Comparison of ENCODE assay signal across 8 cellular contexts in the genomic region with DNA sequence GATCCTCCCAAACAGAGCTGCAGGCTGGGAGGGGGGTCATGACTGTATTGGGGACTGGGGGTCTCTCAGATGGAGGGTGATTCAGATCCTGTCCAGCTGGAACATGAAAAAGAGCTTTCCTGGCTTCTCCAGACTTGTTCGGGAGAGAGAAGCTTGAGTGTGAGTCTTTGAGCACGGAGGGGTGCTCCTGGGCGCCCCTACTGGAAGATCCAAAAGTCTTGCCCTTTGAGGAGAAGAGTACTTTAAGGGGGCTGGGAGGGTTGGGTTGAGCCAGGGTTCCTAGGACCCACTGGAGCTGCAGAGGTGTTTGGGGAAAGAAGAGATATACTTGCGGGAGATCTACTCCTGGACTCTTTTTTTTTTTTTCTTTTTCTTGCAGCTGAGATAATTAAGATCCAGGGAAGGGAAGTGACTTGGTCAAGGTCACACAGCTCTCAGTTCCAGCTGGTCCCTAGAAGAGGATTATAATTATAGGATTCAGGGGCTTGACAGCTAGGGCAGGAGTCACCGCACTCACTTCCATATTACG. TPM values are rescaled to one million over a fixed set of nuclear protein-coding genes. Genes with fewer than 3 reads are reported as not detected.
DNase-seq lines count a peak whose midpoint lies in the region; ATAC-seq, FAIRE-seq and TF ChIP-seq lines count a peak whose summit lies in the region.

No MANE protein-coding gene starts in this region.

- FAIRE-seq in pancreas (lab: Jason Lieb, UNC), result no peak

- DNase-seq in SIG-M5 treated with dmso at 0.1 percent for 504 hours (lab: John Stamatoyannopoulos, UW; ENCODE audit: unreplicated experiment) (peak; percentile 59), SIG-M5 (lab: John Stamatoyannopoulos, UW) (no peak), NCI-H2171 (lab: John Stamatoyannopoulos, UW) (peak; percentile 27), glomerular visceral epithelial cell (ENCODE audit: extremely low spot score) (peak; percentile 78), pancreas (peak in 2 of 6 donors; percentile 41 to 60)
- DNase-seq in activated naive CD4-positive, alpha-beta T cell treated with anti-CD3 and anti-CD28 coated beads for 36 hours, result peak; percentile 64
- no peak for DNase-seq in NK-92 treated with Interleukin-12 subunit alpha and Interleukin-12 subunit beta, amount 100 ng/mL, for 24 hours (lab: John Stamatoyannopoulos, UW)

- peaks cover 8 to 63% (median 26%) of the 10 kb centered on the region in 3 donors for H3K4me1 ChIP-seq in pancreas

- no peaks in the 10 kb centered on the region for H3K27me3 Mint-ChIP-seq in activated naive CD4-positive, alpha-beta T cell treated with anti-CD3 and anti-CD28 coated beads for 36 hours (ENCODE audit: low read depth)

- H3K36me3 ChIP-seq in pancreas, result no peaks in the 10 kb centered on the region

- H3K4me3 Mint-ChIP-seq in activated naive CD4-positive, alpha-beta T cell treated with anti-CD3 and anti-CD28 coated beads for 36 hours, result peak overlapping the region; percentile 85

- no peaks in the 10 kb centered on the region for H3K9me3 ChIP-seq in pancreas

- peaks cover 69% of the 10 kb centered on the region for H3K4me1 Mint-ChIP-seq in activated naive CD4-positive, alpha-beta T cell treated with anti-CD3 and anti-CD28 coated beads for 36 hours (ENCODE audit: low read depth)

- no peaks in the 10 kb centered on the region for H3K27me3 ChIP-seq in pancreas

- no peaks in the 10 kb centered on the region for H3K36me3 Mint-ChIP-seq in activated naive CD4-positive, alpha-beta T cell treated with anti-CD3 and anti-CD28 coated beads for 36 hours (ENCODE audit: low read depth)

- intact Hi-C loops in activated naive CD4-positive, alpha-beta T cell treated with anti-CD3 and anti-CD28 coated beads for 36 hours (cut with micrococcal nuclease), result no loop called here
- intact Hi-C loops in pancreas (cut with DNase I), result no loop called here

- WGBS in pancreas, 2 donors, result 4 to 5% methylated on average over 6 of the region's 6 CpGs

- TF ChIP-seq CTCF in pancreas (IDR thresholded peaks at IDR 0.05), result peak in 2 of 4 donors; percentile 14 to 23

- H3K27ac ChIP-seq in pancreas, result peak overlapping the region; percentile 58 to 80 (median 64)

- peak in 3 of 4 donors; percentile 16 to 27 (median 24) for ATAC-seq in pancreas
- no peak for ATAC-seq in GM21529 (IDR thresholded peaks at IDR 0.05; ENCODE audit: unreplicated experiment)

- CTCF ChIA-PET in activated naive CD4-positive, alpha-beta T cell treated with anti-CD3 and anti-CD28 coated beads for 36 hours (lab: Charles Lee), result interaction anchor here (0.7 to 3.5 kb wide), 12 partner anchors 8 to 223 kb away, joined by 3 to 55 read pairs (median 4); no protein-coding TSS in a partner anchor

- no peaks in the 10 kb centered on the region for H3K9me3 Mint-ChIP-seq in activated naive CD4-positive, alpha-beta T cell treated with anti-CD3 and anti-CD28 coated beads for 36 hours

- peak overlapping the region in 2 of 4 donors; percentile 90 to 100 for H3K4me3 ChIP-seq in pancreas

- peak overlapping the region; percentile 90 for H3K27ac Mint-ChIP-seq in activated naive CD4-positive, alpha-beta T cell treated with anti-CD3 and anti-CD28 coated beads for 36 hours

RNA-seq across cellular contexts. Expression of gene RARA, which starts 8.4 kb away (rescaled TPM):
- 10 to 100 TPM; 16.9 to 18.5 TPM for total RNA-seq in activated naive CD4-positive, alpha-beta T cell treated with anti-CD3 and anti-CD28 coated beads for 36 hours
- total RNA-seq in pancreas, result 10 to 100 TPM in 3 of 6 donors, 1 to 10 TPM in 3; 6.8 to 19.7 (median 10.1) TPM
- polyA plus RNA-seq in pancreas, result 10 to 100 TPM; 14.7 to 15.0 TPM

RNA-seq across cellular contexts. Expression of gene CDC6, which starts 29.7 kb away (rescaled TPM):
- 10 to 100 TPM; 86.5 to 90.4 TPM for total RNA-seq in activated naive CD4-positive, alpha-beta T cell treated with anti-CD3 and anti-CD28 coated beads for 36 hours
- total RNA-seq in pancreas, result 1 to 10 TPM in 5 of 6 donors, under 1 TPM in 1; 0.71 to 3.3 (median 2.0) TPM
- polyA plus RNA-seq in pancreas, result 1 to 10 TPM in 1 of 2 donors, under 1 TPM in 1; 0.75 to 1.1 TPM

RNA-seq across cellular contexts. Expression of gene GJD3, which starts 47.1 kb away (rescaled TPM):
- total RNA-seq in activated naive CD4-positive, alpha-beta T cell treated with anti-CD3 and anti-CD28 coated beads for 36 hours, result not detected
- under 1 TPM in 5 of 6 donors, not detected in 1; 0.19 to 0.67 (median 0.40) TPM for total RNA-seq in pancreas
- polyA plus RNA-seq in pancreas, result under 1 TPM in 1 of 2 donors, not detected in 1; 0.09 TPM

Comparison
In these comparisons a context has a peak if more than half of its experiments do, and no peak if none do; other contexts are left out.
1. DNase-seq: peak in SIG-M5 treated with dmso at 0.1 percent for 504 hours (single experiment), NCI-H2171 (single experiment), activated naive CD4-positive, alpha-beta T cell treated with anti-CD3 and anti-CD28 coated beads for 36 hours (single experiment) and glomerular visceral epithelial cell (single experiment); none in SIG-M5 (single experiment) and NK-92 treated with Interleukin-12 subunit alpha and Interleukin-12 subunit beta, amount 100 ng/mL, for 24 hours (single experiment).
2. RNA of gene CDC6, which starts 29.7 kb away (total RNA-seq): 86.5 to 90.4 TPM in activated naive CD4-positive, alpha-beta T cell treated with anti-CD3 and anti-CD28 coated beads for 36 hours; 0.71 to 3.3 TPM in pancreas; every median in the first group is over 10 times any median in the second.